Comparison of ENCODE assay signal across 25 cellular contexts in the genomic region with DNA sequence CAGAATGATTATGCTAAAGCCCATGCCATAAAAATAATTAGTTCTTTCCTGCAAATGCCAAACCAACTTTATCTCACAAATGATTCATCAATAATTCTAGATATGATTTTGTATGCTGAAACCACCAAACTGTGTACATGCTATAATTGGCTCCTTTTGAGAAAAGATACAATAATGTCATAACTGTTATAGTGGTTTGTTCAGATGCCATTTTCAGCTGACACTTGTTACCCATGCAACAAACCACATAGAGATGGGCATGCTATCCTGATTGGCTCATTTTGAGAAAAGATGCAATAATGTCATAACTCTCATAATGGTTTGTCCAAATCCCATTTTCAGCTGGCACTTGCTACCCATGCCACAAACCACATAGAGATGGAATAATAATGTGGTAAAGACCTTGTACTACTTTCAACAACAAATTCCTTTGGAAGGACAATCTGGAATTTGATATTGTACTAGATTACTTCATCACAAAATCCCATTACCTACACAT.
"Had no signal": no experiment of that assay in that cellular context is flagged by ENCODE, and none has a peak within 500 bp of the region (broad histone marks: within the 10 kb centered on the region; RNA-seq: fewer than 3 reads in every experiment).

No MANE protein-coding gene starts in this region.

- H3K4me2 ChIP-seq: SK-N-SH had no signal

- H3K4me1 Mint-ChIP-seq: T-cell had no signal

- FAIRE-seq: HTR-8/SVneo had no signal

- H3K4me3 Mint-ChIP-seq: T-cell had no signal

- H3K27ac Mint-ChIP-seq: T-cell had no signal

- H3K9me3 ChIP-seq: SK-N-SH had no signal

- ATAC-seq: Panc1, PC-3, T-cell had no signal

- H3K9me3 Mint-ChIP-seq: T-cell had no signal

- H3K9ac ChIP-seq: SK-N-SH had no signal

- DNase-seq: Kasumi-1; KG1; NCI-H1092; NCI-H1105 treated with DMSO at 0.1 percent for 48 hours; NCI-H1436; NCI-H187; NCI-H2029; NCI-H2081 treated with DMSO at 0.1 percent for 48 hours; NCI-H2171; NCI-H226; NCI-H446; NCI-H510A; NCI-H524 treated with DMSO at 0.1 percent for 48 hours; NCI-H69; NCI-H774; NK-92 treated with Interleukin-12 subunit alpha and Interleukin-12 subunit beta, amount 100 ng/mL, for 24 hours; PC-3; SHP77; SK-N-SH; SW 1271; T-cell had no signal

- H3K36me3 Mint-ChIP-seq: T-cell had no signal

- H3K27ac ChIP-seq: HL-60, RWPE1 had no signal
